In the genomic region with DNA sequence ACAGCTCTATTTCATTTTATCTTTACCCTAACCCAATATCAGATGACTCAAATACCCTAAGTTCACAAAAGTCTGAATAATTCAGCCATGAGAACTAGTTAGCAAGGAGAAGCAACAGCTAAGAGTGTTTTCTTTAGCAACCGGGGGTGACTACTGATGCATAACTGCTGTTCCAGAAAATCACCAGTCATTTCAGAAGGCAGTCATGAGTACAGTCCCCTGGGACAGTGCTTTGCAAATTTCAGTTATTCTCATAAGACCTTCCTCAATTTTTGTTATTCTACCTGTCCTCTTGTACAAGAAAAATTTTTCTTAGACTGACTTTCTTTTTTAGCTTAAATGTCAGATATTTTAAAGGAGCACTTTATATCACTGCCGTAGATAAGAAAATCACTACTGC, we compare ENCODE assay signal across 8 cellular contexts.
A peak's percentile ranks its signal among the peaks of the same experiment; 100 is the strongest.
DNase-seq lines count a peak whose midpoint lies in the region; ATAC-seq and TF ChIP-seq lines count a peak whose summit lies in the region.

No MANE protein-coding gene starts in this region.

- H3K9me3 Mint-ChIP-seq in effector memory CD8-positive, alpha-beta T cell, result peaks cover 0 to 1% of the 10 kb centered on the region in 2 donors

- H3K4me3 ChIP-seq in fibroblast of mammary gland (ENCODE audit: control insufficient read depth, low read depth, low read length) (no peak overlapping the region), coronary artery (no peak overlapping the region)

- ATAC-seq in GM21447 (IDR thresholded peaks at IDR 0.05; ENCODE audit: unreplicated experiment) (peak; percentile 98), HG03469 (IDR thresholded peaks at IDR 0.05; ENCODE audit: unreplicated experiment) (peak; percentile 99)
- no peak for ATAC-seq in effector memory CD8-positive, alpha-beta T cell (replicated peaks)

- H3K36me3 Mint-ChIP-seq in effector memory CD8-positive, alpha-beta T cell (ENCODE audit: insufficient read depth), result no peaks in the 10 kb centered on the region

- DNase-seq in GM10266 (ENCODE audit: extremely low spot score), result peak; percentile 59
- DNase-seq in fibroblast of mammary gland (ENCODE audit: low read depth), result peak; percentile 25
- no peak for DNase-seq in effector memory CD8-positive, alpha-beta T cell
- no peak for DNase-seq in activated CD8-positive, alpha-beta memory T cell treated with anti-CD3 and anti-CD28 coated beads, Interleukin-2, amount 50 U/mL, for 48 hours
- no peak for DNase-seq in coronary artery (ENCODE audit: low spot score)
- no peak for DNase-seq in NCI-H510A (lab: John Stamatoyannopoulos, UW)

- H3K27ac ChIP-seq in coronary artery, result no peak overlapping the region

- TF ChIP-seq CTCF in GM10266 (IDR thresholded peaks at IDR 0.05; ENCODE audit: control insufficient read depth, insufficient read depth, low read depth, missing control alignments), result no peak
- TF ChIP-seq CTCF in fibroblast of mammary gland (conservative IDR thresholded peaks at IDR 0.05; ENCODE audit: control insufficient read depth, insufficient read depth, low read depth, low read length), result no peak
- no peak for TF ChIP-seq CTCF in coronary artery (IDR thresholded peaks at IDR 0.05)

- no peak overlapping the region for H3K27ac Mint-ChIP-seq in effector memory CD8-positive, alpha-beta T cell

- H3K4me3 Mint-ChIP-seq in effector memory CD8-positive, alpha-beta T cell, result no peak overlapping the region

- H3K4me1 Mint-ChIP-seq in effector memory CD8-positive, alpha-beta T cell (ENCODE audit: low read depth in 2 of 2), result no peaks in the 10 kb centered on the region

- peaks cover 10% of the 10 kb centered on the region in 2 donors for H3K27me3 Mint-ChIP-seq in effector memory CD8-positive, alpha-beta T cell

Comparison
In these comparisons a context has a peak if more than half of its experiments do, and no peak if none do; other contexts are left out.
1. DNase-seq: peak in GM10266 (single experiment) and fibroblast of mammary gland (single experiment); none in effector memory CD8-positive, alpha-beta T cell (0 of 3), activated CD8-positive, alpha-beta memory T cell treated with anti-CD3 and anti-CD28 coated beads, Interleukin-2, amount 50 U/mL, for 48 hours (single experiment), coronary artery (single experiment) and NCI-H510A (single experiment).